ENCODE assay signal across 1 cellular context in the genomic region with DNA sequence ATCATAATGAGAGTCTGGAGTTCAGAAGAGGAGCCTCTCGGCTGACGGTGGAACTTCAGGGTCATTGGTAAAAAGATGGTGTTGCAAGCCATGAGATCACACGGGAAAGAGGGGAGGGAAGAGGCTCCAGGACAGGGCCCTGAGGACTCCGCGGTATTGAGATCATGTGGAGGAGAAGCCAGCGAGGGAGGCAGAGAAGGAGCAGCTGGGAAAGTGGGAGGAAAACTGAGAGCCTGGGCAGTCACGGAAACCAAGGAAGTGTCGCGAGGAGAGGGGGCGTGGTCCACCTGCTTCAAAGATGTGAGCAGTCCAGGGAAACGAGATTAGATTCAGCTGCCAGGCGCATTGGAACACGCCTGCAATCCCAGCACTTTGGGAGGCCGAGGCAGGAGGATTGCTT.
TF ChIP-seq lines count a peak whose summit lies in the region.

No MANE protein-coding gene starts in this region.

TF ChIP-seq in HepG2, 621 proteins besides CTCF, POLR2A, EP300 and RAD21 (continued from another document):
- TF ChIP-seq, protein P1, sequence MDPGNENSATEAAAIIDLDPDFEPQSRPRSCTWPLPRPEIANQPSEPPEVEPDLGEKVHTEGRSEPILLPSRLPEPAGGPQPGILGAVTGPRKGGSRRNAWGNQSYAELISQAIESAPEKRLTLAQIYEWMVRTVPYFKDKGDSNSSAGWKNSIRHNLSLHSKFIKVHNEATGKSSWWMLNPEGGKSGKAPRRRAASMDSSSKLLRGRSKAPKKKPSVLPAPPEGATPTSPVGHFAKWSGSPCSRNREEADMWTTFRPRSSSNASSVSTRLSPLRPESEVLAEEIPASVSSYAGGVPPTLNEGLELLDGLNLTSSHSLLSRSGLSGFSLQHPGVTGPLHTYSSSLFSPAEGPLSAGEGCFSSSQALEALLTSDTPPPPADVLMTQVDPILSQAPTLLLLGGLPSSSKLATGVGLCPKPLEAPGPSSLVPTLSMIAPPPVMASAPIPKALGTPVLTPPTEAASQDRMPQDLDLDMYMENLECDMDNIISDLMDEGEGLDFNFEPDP (CRISPR knock-in tag; conservative IDR thresholded peaks at IDR 0.05) = no peak
- TF ChIP-seq NR2F6 (IDR thresholded peaks at IDR 0.05) (no peak), NR2F6 (CRISPR knock-in tag; IDR thresholded peaks at IDR 0.05) (no peak), HHEX (CRISPR knock-in tag; IDR thresholded peaks at IDR 0.05) (no peak), NCOA5 (CRISPR knock-in tag; IDR thresholded peaks at IDR 0.05) (no peak), RBAK (CRISPR knock-in tag; IDR thresholded peaks at IDR 0.05) (no peak), ATAD3A (CRISPR knock-in tag; IDR thresholded peaks at IDR 0.05) (no peak), REXO4 (CRISPR knock-in tag; IDR thresholded peaks at IDR 0.05; ENCODE audit: borderline replicate concordance) (no peak), PAF1 (CRISPR knock-in tag; IDR thresholded peaks at IDR 0.05) (no peak), NR2C2 (CRISPR knock-in tag; IDR thresholded peaks at IDR 0.05; ENCODE audit: borderline replicate concordance) (no peak), ZNF549 (CRISPR knock-in tag; IDR thresholded peaks at IDR 0.05) (no peak), RARG (CRISPR knock-in tag; IDR thresholded peaks at IDR 0.05; ENCODE audit: low read depth) (no peak)
